22 cellular contexts compared by ENCODE assay signal in the genomic region with DNA sequence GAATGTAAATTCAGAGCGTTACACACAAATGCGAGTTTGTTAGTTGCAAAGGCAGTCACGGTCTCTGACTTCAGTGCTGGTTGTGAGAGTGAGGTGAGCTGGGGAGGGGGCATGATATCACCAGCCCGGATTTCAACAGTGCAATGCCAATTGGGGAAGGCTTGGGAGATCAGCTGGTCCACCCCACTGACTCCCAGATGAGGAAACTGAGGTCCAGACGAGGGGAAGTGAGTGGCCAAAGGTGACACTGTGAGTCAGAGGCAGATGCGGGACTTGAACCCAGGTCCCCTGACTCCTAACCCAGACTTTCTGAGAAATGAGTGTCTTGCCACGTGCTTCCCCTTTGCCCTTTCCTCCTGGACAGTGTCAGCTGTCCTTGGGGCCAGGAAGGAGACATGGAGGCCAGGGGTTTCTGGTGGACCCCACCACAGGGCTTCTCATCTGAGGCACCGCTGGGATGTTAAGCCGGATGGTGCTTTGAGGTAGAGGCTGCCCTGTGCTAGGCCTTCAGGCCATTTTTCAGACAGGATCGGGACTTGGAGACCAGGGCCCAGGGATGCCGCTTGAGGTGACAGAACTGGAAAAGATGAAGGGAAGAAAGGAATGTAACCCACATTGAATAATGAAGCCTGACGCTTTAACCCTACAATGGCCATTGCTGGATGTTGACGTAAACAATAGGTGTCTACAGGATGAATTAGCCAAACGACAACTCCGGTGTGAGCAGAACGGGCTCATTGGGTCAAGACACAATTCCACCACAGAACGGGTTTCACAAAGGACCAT.
A peak's percentile ranks its signal among the peaks of the same experiment; 100 is the strongest.
DNase-seq lines count a peak whose midpoint lies in the region; ATAC-seq and TF ChIP-seq lines count a peak whose summit lies in the region.
"Had no signal": no experiment of that assay in that cellular context is flagged by ENCODE, and none has a peak within 500 bp of the region (broad histone marks: within the 10 kb centered on the region; RNA-seq: fewer than 3 reads in every experiment).

No MANE protein-coding gene starts in this region.

- H3F3A ChIP-seq in GM23248 (ENCODE audit: insufficient read depth) (peaks cover 8% of the 10 kb centered on the region), PC-3 (ENCODE audit: low read length, unreplicated experiment) (no peaks in the 10 kb centered on the region)

- no peak overlapping the region for H3K23ac ChIP-seq in trophoblast cell (ENCODE audit: low read length)

- peaks cover 26% of the 10 kb centered on the region for H3K4me1 ChIP-seq in GM23248 (ENCODE audit: insufficient read depth)
- H3K4me1 ChIP-seq in PC-3 (ENCODE audit: insufficient read depth, low read length), result peaks cover 15% of the 10 kb centered on the region
- peaks cover 8% of the 10 kb centered on the region for H3K4me1 ChIP-seq in foreskin keratinocyte
- peaks cover 22 to 29% of the 10 kb centered on the region in 2 experiments for H3K4me1 ChIP-seq in trophoblast cell (ENCODE audit: control insufficient read depth in 1 of 2, insufficient read depth in 2 of 2, low read length in 2 of 2)
- H3K4me1 ChIP-seq in gastrocnemius medialis, result no peaks in the 10 kb centered on the region
- H3K4me1 ChIP-seq: colonic mucosa, SJCRH30 had no signal

- no TSS peak for BruUV-seq in PC-3 (replicated peaks; lab: Mats Ljungman, UMichigan)

- H3K4ac ChIP-seq in trophoblast cell (ENCODE audit: low read depth, low read length), result no peak overlapping the region

- CTCF ChIA-PET in PC-3 (lab: Charles Lee), result no interaction called here

- peaks cover 29% of the 10 kb centered on the region for H3K79me1 ChIP-seq in trophoblast cell (ENCODE audit: low read length)

- H3K4me2 ChIP-seq in GM23248 (ENCODE audit: unreplicated experiment) (peak overlapping the region; percentile 34), PC-3 (ENCODE audit: low read length) (no peak overlapping the region), trophoblast cell (ENCODE audit: low read length) (no peak overlapping the region)

- H3K36me3 ChIP-seq in GM23248 (ENCODE audit: low read depth) (no peaks in the 10 kb centered on the region), PC-3 (ENCODE audit: low read depth, low read length) (no peaks in the 10 kb centered on the region), trophoblast cell (ENCODE audit: control insufficient read depth in 1 of 2, insufficient read depth in 2 of 2, low read length in 2 of 2) (no peaks in the 10 kb centered on the region), gastrocnemius medialis (no peaks in the 10 kb centered on the region)
- H3K36me3 ChIP-seq: cardiac muscle cell, colonic mucosa, SJCRH30, upper lobe of left lung had no signal

- POLR2A ChIA-PET in PC-3 (lab: Charles Lee; ENCODE audit: unreplicated experiment), result no interaction called here

- H4K20me1 ChIP-seq in GM23248 (ENCODE audit: insufficient read depth) (no peaks in the 10 kb centered on the region), PC-3 (ENCODE audit: low read length) (no peaks in the 10 kb centered on the region)

- TF ChIP-seq CTCF in PC-3 (conservative IDR thresholded peaks at IDR 0.05; ENCODE audit: low read depth, low read length), result no peak
- TF ChIP-seq CTCF in foreskin keratinocyte (conservative IDR thresholded peaks at IDR 0.05), result no peak
- TF ChIP-seq CTCF in gastrocnemius medialis (IDR thresholded peaks at IDR 0.05 in 4 of 5, conservative IDR thresholded peaks at IDR 0.05 in 1 of 5), result no peak

- intact Hi-C loops in PC-3 (cut with micrococcal nuclease) (no loop called here), gastrocnemius medialis (cut with DNase I; ENCODE audit: low total_unique reads) (no loop called here)

- H3K9ac ChIP-seq in GM23248, result peak overlapping the region; percentile 65
- H3K9ac ChIP-seq in PC-3 (ENCODE audit: low read length), result no peak overlapping the region
- H3K9ac ChIP-seq in trophoblast cell (ENCODE audit: low read length), result no peak overlapping the region

- no peak overlapping the region for H4K12ac ChIP-seq in trophoblast cell (ENCODE audit: low read depth, low read length)

- DNase-seq in GM23248, result no peak
- DNase-seq in PC-3, result no peak
- DNase-seq in foreskin keratinocyte, result no peak
- peak; percentile 47 to 60 for DNase-seq in trophoblast cell
- DNase-seq in gastrocnemius medialis, result no peak
- DNase-seq in germinal center (ENCODE audit: low spot score), result no peak
- DNase-seq: activated CD4-positive, CD25-positive, alpha-beta regulatory T cell; activated naive CD4-positive, alpha-beta T cell treated with anti-CD3 and anti-CD28 coated beads, Interleukin-2, amount 50 U/mL, for 16 hours; anterior cingulate cortex; CD4-positive, alpha-beta T cell; colonic mucosa; effector memory CD4-positive, alpha-beta T cell; left colon; naive B cell; NCI-H1092; NCI-H187; NCI-H524; SJCRH30; T-helper 1 cell had no signal

- in situ Hi-C loops in GM23248 (cut with MboI) (no loop called here), gastrocnemius medialis (cut with MboI; ENCODE audit: low sequenced_read_pairs in 4 of 4) (no loop called here)

- H2AFZ ChIP-seq in GM23248, result no peak overlapping the region
- H2AFZ ChIP-seq in PC-3 (ENCODE audit: low read length), result no peak overlapping the region
- no peak overlapping the region for H2AFZ ChIP-seq in trophoblast cell (ENCODE audit: insufficient read depth, low read length, poor library complexity)

- peak overlapping the region; percentile 22 for H3K18ac ChIP-seq in trophoblast cell (ENCODE audit: low read length)

- H3K9me3 ChIP-seq in GM23248 (ENCODE audit: low read depth) (no peaks in the 10 kb centered on the region), PC-3 (ENCODE audit: low read length) (no peaks in the 10 kb centered on the region), trophoblast cell (ENCODE audit: insufficient read depth, low read depth, low read length) (no peaks in the 10 kb centered on the region), gastrocnemius medialis (no peaks in the 10 kb centered on the region)
- H3K9me3 ChIP-seq: colonic mucosa, SJCRH30, upper lobe of left lung had no signal

- peak overlapping the region; percentile 44 for H2BK120ac ChIP-seq in trophoblast cell (ENCODE audit: insufficient read depth, low read length, poor library complexity)

- H3K14ac ChIP-seq in trophoblast cell (ENCODE audit: low read length), result peak overlapping the region; percentile 33

- peak overlapping the region; percentile 42 for H2BK5ac ChIP-seq in trophoblast cell (ENCODE audit: low read depth, low read length, poor library complexity)

- H3K9me2 ChIP-seq in GM23248 (ENCODE audit: insufficient read depth) (no peaks in the 10 kb centered on the region), PC-3 (replicated peaks; ENCODE audit: low read length) (no peaks in the 10 kb centered on the region)

- H4K91ac ChIP-seq in trophoblast cell (ENCODE audit: low read depth, low read length), result peak overlapping the region; percentile 83

- peak overlapping the region; percentile 29 for H2BK12ac ChIP-seq in trophoblast cell (ENCODE audit: low read length)

- WGBS in GM23248 (ENCODE audit: low coverage in 1 of 2, low lambda C conversion rate in 2 of 2, missing lambda C conversion rate in 2 of 2), 2 experiments, result 95% methylated on average over 17 of the region's 17 CpGs
- no CpG with 5 or more reads among the region's 17 CpGs for WGBS in trophoblast cell (ENCODE audit: extremely low coverage, insufficient coverage, insufficient read length)

- ATAC-seq in PC-3 (no peak), foreskin keratinocyte (no peak), HG02610 (IDR thresholded peaks at IDR 0.05; ENCODE audit: unreplicated experiment) (no peak), gastrocnemius medialis (no peak)
- ATAC-seq: left colon had no signal

- H3K4me3 ChIP-seq in GM23248 (no peak overlapping the region), PC-3 (ENCODE audit: low read length) (no peak overlapping the region), trophoblast cell (ENCODE audit: low read depth, low read length) (no peak overlapping the region), gastrocnemius medialis (no peak overlapping the region)
- H3K4me3 ChIP-seq: cardiac muscle cell, colonic mucosa, SJCRH30, upper lobe of left lung had no signal

- peak overlapping the region; percentile 31 for H2AK5ac ChIP-seq in trophoblast cell (ENCODE audit: low read length)

- peak overlapping the region; percentile 90 for H3K27ac ChIP-seq in GM23248
- peak overlapping the region; percentile 21; the same call in 1 of the 2 replicates for H3K27ac ChIP-seq in PC-3 (ENCODE audit: low read length)
- H3K27ac ChIP-seq in foreskin keratinocyte, result peak overlapping the region; percentile 40
- peak overlapping the region; percentile 7 for H3K27ac ChIP-seq in trophoblast cell (ENCODE audit: low read depth, low read length)
- H3K27ac ChIP-seq in gastrocnemius medialis, result no peak overlapping the region
- H3K27ac ChIP-seq: cardiac muscle cell, colonic mucosa, SJCRH30 had no signal

- peak overlapping the region; percentile 20 for H4K8ac ChIP-seq in trophoblast cell (ENCODE audit: low read depth, low read length)

- no peaks in the 10 kb centered on the region for H3K27me3 ChIP-seq in GM23248 (replicated peaks; ENCODE audit: insufficient read depth)
- H3K27me3 ChIP-seq in PC-3 (ENCODE audit: low read length), result no peaks in the 10 kb centered on the region
- H3K27me3 ChIP-seq in foreskin keratinocyte, result no peaks in the 10 kb centered on the region
- no peaks in the 10 kb centered on the region for H3K27me3 ChIP-seq in trophoblast cell (ENCODE audit: insufficient read depth, low read length)
- no peaks in the 10 kb centered on the region for H3K27me3 ChIP-seq in gastrocnemius medialis
- H3K27me3 ChIP-seq: cardiac muscle cell, colonic mucosa, SJCRH30, upper lobe of left lung had no signal

- no peak for TF ChIP-seq POLR2A in gastrocnemius medialis (IDR thresholded peaks at IDR 0.05)

- no peaks in the 10 kb centered on the region for H3K79me2 ChIP-seq in GM23248 (ENCODE audit: insufficient read depth)
- no peaks in the 10 kb centered on the region for H3K79me2 ChIP-seq in PC-3 (ENCODE audit: low read length)
- peaks cover 3% of the 10 kb centered on the region for H3K79me2 ChIP-seq in trophoblast cell (ENCODE audit: control insufficient read depth, insufficient read depth, low read length, poor library complexity)

Comparison
In these comparisons a context has a peak if more than half of its experiments do, and no peak if none do; other contexts are left out.
1. DNase-seq: peak in trophoblast cell (2 of 2); none in GM23248 (single experiment), PC-3 (single experiment), foreskin keratinocyte (0 of 2), gastrocnemius medialis (0 of 2) and germinal center (single experiment).
2. H3K27ac ChIP-seq: peak in GM23248 (single experiment), PC-3 (single experiment), foreskin keratinocyte (single experiment) and trophoblast cell (single experiment); none in gastrocnemius medialis (0 of 4).